ENCODE assay signal across 1 cellular context in genomic region chr15:72195101-72195511, GRCh38.
TF ChIP-seq lines count a peak whose summit lies in the region.

No MANE protein-coding gene starts in this region.

TF ChIP-seq in K562, 482 proteins besides CTCF, POLR2A, EP300 and RAD21 (continued from another document):
- no peak for TF ChIP-seq ELK1 (CRISPR knock-in tag; IDR thresholded peaks at IDR 0.05)
- 0 out of 2 replicates have a peak, but pooled peaks have one; percentile 27 for TF ChIP-seq ZBTB40 (IDR thresholded peaks at IDR 0.05)
- no peak for TF ChIP-seq ZBTB40 (CRISPR knock-in tag; IDR thresholded peaks at IDR 0.05)
- 0 out of 2 replicates have a peak, but pooled peaks have one; percentile 26 for TF ChIP-seq HMBOX1 (IDR thresholded peaks at IDR 0.05)
- TF ChIP-seq MAX (CRISPR knock-in tag; IDR thresholded peaks at IDR 0.05), result peak; percentile 14; the same call in 1 of the 2 replicates
- peak; percentile 50 to 59; a peak in 3 of 4 replicates for TF ChIP-seq FOXK2 (conservative IDR thresholded peaks at IDR 0.05 in 1 of 2, IDR thresholded peaks at IDR 0.05 in 1 of 2; ENCODE audit: low read depth in 2 of 2)
- TF ChIP-seq CTBP1 (IDR thresholded peaks at IDR 0.05; ENCODE audit: borderline replicate concordance), result 0 out of 2 replicates have a peak, but pooled peaks have one; percentile 32
- TF ChIP-seq GABPB1 (CRISPR knock-in tag; IDR thresholded peaks at IDR 0.05), result 0 out of 2 replicates have a peak, but pooled peaks have one; percentile 30
- TF ChIP-seq HEY1 (CRISPR knock-in tag; IDR thresholded peaks at IDR 0.05; ENCODE audit: borderline replicate concordance), result no peak
- TF ChIP-seq ZFX (CRISPR knock-in tag; IDR thresholded peaks at IDR 0.05), result peak; percentile 49
- peak; percentile 66; the same call in 1 of the 2 replicates for TF ChIP-seq TFAP4 (CRISPR knock-in tag; IDR thresholded peaks at IDR 0.05; ENCODE audit: borderline replicate concordance)
TF ChIP-seq in K562: peak in this region for 10.
